Comparison of ENCODE assay signal across 1 cellular context in genomic region chr20:35478804-35479472, GRCh38.
TF ChIP-seq lines count a peak whose summit lies in the region.

No MANE protein-coding gene starts in this region.

TF ChIP-seq in HepG2, 621 proteins besides CTCF, POLR2A, EP300 and RAD21 (continued from another document):
- no peak for TF ChIP-seq HOXA9 (CRISPR knock-in tag; IDR thresholded peaks at IDR 0.05; ENCODE audit: borderline replicate concordance)
- TF ChIP-seq TCF7L2 (IDR thresholded peaks at IDR 0.05; ENCODE audit: low read depth, low read length): no peak
- TF ChIP-seq ZNF724P (CRISPR knock-in tag; IDR thresholded peaks at IDR 0.05; ENCODE audit: borderline replicate concordance): peak; percentile 84; the same call in 1 of the 2 replicates
- peak; percentile 19; the same call in 1 of the 2 replicates for TF ChIP-seq POLR2AphosphoS5 (IDR thresholded peaks at IDR 0.05; ENCODE audit: low read depth, low read length)
- TF ChIP-seq, protein P1, sequence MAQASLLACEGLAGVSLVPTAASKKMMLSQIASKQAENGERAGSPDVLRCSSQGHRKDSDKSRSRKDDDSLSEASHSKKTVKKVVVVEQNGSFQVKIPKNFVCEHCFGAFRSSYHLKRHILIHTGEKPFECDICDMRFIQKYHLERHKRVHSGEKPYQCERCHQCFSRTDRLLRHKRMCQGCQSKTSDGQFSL (CRISPR knock-in tag; IDR thresholded peaks at IDR 0.05): no peak
- TF ChIP-seq ZNF7 (CRISPR knock-in tag; IDR thresholded peaks at IDR 0.05): no peak
- TF ChIP-seq ZKSCAN8 (CRISPR knock-in tag; IDR thresholded peaks at IDR 0.05; ENCODE audit: borderline replicate concordance): no peak
- TF ChIP-seq TBL1XR1 (IDR thresholded peaks at IDR 0.05; ENCODE audit: borderline replicate concordance, low read length, partially characterized antibody): no peak
- TF ChIP-seq NBN (conservative IDR thresholded peaks at IDR 0.05): no peak
- TF ChIP-seq PPARG (CRISPR knock-in tag; conservative IDR thresholded peaks at IDR 0.05): no peak
- TF ChIP-seq ZNF10 (CRISPR knock-in tag; IDR thresholded peaks at IDR 0.05; ENCODE audit: borderline replicate concordance, low read depth): no peak
- no peak for TF ChIP-seq PRDM4 (CRISPR knock-in tag; IDR thresholded peaks at IDR 0.05; ENCODE audit: borderline replicate concordance)
- 0 out of 2 replicates have a peak, but pooled peaks have one; percentile 54 for TF ChIP-seq ATF7-NPFF (CRISPR knock-in tag; IDR thresholded peaks at IDR 0.05; ENCODE audit: low read depth)
- no peak for TF ChIP-seq ZNF282 (IDR thresholded peaks at IDR 0.05; ENCODE audit: partially characterized antibody)
- no peak for TF ChIP-seq ZNF720 (CRISPR knock-in tag; IDR thresholded peaks at IDR 0.05)
- no peak for TF ChIP-seq HHEX (CRISPR knock-in tag; IDR thresholded peaks at IDR 0.05)
- TF ChIP-seq ZNF552 (CRISPR knock-in tag; IDR thresholded peaks at IDR 0.05; ENCODE audit: borderline replicate concordance): no peak
- TF ChIP-seq, protein P2, sequence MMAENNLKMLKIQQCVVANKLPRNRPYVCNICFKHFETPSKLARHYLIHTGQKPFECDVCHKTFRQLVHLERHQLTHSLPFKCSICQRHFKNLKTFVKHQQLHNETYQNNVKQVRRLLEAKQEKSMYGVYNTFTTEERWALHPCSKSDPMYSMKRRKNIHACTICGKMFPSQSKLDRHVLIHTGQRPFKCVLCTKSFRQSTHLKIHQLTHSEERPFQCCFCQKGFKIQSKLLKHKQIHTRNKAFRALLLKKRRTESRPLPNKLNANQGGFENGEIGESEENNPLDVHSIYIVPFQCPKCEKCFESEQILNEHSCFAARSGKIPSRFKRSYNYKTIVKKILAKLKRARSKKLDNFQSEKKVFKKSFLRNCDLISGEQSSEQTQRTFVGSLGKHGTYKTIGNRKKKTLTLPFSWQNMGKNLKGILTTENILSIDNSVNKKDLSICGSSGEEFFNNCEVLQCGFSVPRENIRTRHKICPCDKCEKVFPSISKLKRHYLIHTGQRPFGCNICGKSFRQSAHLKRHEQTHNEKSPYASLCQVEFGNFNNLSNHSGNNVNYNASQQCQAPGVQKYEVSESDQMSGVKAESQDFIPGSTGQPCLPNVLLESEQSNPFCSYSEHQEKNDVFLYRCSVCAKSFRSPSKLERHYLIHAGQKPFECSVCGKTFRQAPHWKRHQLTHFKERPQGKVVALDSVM (CRISPR knock-in tag; IDR thresholded peaks at IDR 0.05): no peak
- TF ChIP-seq NR2F6 (IDR thresholded peaks at IDR 0.05): 0 out of 2 replicates have a peak, but pooled peaks have one; percentile 34
- no peak; the same call in 1 of the 2 replicates for TF ChIP-seq NR2F6 (CRISPR knock-in tag; IDR thresholded peaks at IDR 0.05)
- peak; percentile 82 for TF ChIP-seq TEAD3 (CRISPR knock-in tag; optimal IDR thresholded peaks at IDR 0.05; ENCODE audit: borderline replicate concordance)
- peak; percentile 66 for TF ChIP-seq STAG1 (CRISPR knock-in tag; IDR thresholded peaks at IDR 0.05)
- no peak for TF ChIP-seq RBAK (CRISPR knock-in tag; IDR thresholded peaks at IDR 0.05)
- TF ChIP-seq ZFP90 (CRISPR knock-in tag; IDR thresholded peaks at IDR 0.05; ENCODE audit: borderline replicate concordance): no peak
- no peak for TF ChIP-seq ZNF30 (CRISPR knock-in tag; IDR thresholded peaks at IDR 0.05)
- TF ChIP-seq TCF12 (IDR thresholded peaks at IDR 0.05): no peak
- TF ChIP-seq TCF12 (CRISPR knock-in tag; IDR thresholded peaks at IDR 0.05): no peak
- no peak for TF ChIP-seq ZMYM3 (CRISPR knock-in tag; IDR thresholded peaks at IDR 0.05)
- peak; percentile 19; the same call in 1 of the 2 replicates for TF ChIP-seq CREM (IDR thresholded peaks at IDR 0.05)
- TF ChIP-seq CREM (CRISPR knock-in tag; IDR thresholded peaks at IDR 0.05): no peak
- TF ChIP-seq KLF6 (CRISPR knock-in tag; IDR thresholded peaks at IDR 0.05): no peak
- no peak for TF ChIP-seq ZNF496 (CRISPR knock-in tag; IDR thresholded peaks at IDR 0.05; ENCODE audit: insufficient replicate concordance)
- peak; percentile 24; the same call in 1 of the 2 replicates for TF ChIP-seq ZNF225 (CRISPR knock-in tag; IDR thresholded peaks at IDR 0.05)
- no peak for TF ChIP-seq ZFAT (CRISPR knock-in tag; conservative IDR thresholded peaks at IDR 0.05)
- TF ChIP-seq SOX5 (CRISPR knock-in tag; IDR thresholded peaks at IDR 0.05; ENCODE audit: borderline replicate concordance): peak; percentile 60; the same call in 1 of the 2 replicates
- TF ChIP-seq HMGXB3 (CRISPR knock-in tag; IDR thresholded peaks at IDR 0.05; ENCODE audit: borderline replicate concordance): no peak
- TF ChIP-seq ZFX (CRISPR knock-in tag; IDR thresholded peaks at IDR 0.05; ENCODE audit: low read depth): no peak
- TF ChIP-seq NFRKB (IDR thresholded peaks at IDR 0.05): no peak
- TF ChIP-seq ZNF275 (CRISPR knock-in tag; IDR thresholded peaks at IDR 0.05; ENCODE audit: borderline replicate concordance): no peak
- TF ChIP-seq, protein P3, sequence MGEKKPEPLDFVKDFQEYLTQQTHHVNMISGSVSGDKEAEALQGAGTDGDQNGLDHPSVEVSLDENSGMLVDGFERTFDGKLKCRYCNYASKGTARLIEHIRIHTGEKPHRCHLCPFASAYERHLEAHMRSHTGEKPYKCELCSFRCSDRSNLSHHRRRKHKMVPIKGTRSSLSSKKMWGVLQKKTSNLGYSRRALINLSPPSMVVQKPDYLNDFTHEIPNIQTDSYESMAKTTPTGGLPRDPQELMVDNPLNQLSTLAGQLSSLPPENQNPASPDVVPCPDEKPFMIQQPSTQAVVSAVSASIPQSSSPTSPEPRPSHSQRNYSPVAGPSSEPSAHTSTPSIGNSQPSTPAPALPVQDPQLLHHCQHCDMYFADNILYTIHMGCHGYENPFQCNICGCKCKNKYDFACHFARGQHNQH (CRISPR knock-in tag; IDR thresholded peaks at IDR 0.05): 0 out of 2 replicates have a peak, but pooled peaks have one; percentile 15
- no peak for TF ChIP-seq TSC22D2 (CRISPR knock-in tag; IDR thresholded peaks at IDR 0.05; ENCODE audit: borderline replicate concordance)
